ENCODE assay signal across 17 cellular contexts in the genomic region with DNA sequence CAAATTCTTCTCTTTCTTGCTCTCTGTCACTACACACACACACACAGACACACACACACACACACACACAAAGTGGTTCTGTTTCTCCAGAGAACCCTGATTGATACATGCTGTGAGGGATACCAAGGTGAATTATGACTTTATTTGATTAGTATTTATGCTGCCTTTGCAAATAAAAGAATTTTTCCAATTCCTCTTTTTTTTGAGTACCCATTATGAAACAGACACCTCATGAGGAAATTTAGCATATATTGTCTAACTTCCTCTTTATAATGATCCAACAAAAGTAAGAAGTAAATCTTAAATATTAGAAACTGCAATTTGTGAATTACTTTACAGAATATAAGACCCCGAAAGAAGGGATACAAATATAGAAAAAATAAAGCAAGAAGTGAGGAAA.
A peak's percentile ranks its signal among the peaks of the same experiment; 100 is the strongest.
DNase-seq lines count a peak whose midpoint lies in the region; TF ChIP-seq lines count a peak whose summit lies in the region.
"Had no signal": no experiment of that assay in that cellular context is flagged by ENCODE, and none has a peak within 500 bp of the region (broad histone marks: within the 10 kb centered on the region; RNA-seq: fewer than 3 reads in every experiment).

No MANE protein-coding gene starts in this region.

- intact Hi-C loops in dendritic cell treated with granulocyte-macrophage colony-stimulating factor and Interleukin-4, amounts not matched to agents 40 ng/mL and 50 ng/mL, for 4 days (cut with micrococcal nuclease) = no loop called here

- no peaks in the 10 kb centered on the region for H3K36me3 Mint-ChIP-seq in dendritic cell treated with granulocyte-macrophage colony-stimulating factor and Interleukin-4, amounts not matched to agents 40 ng/mL and 50 ng/mL, for 4 days (ENCODE audit: low read depth)

- no peaks in the 10 kb centered on the region for H3K9me3 Mint-ChIP-seq in dendritic cell treated with granulocyte-macrophage colony-stimulating factor and Interleukin-4, amounts not matched to agents 40 ng/mL and 50 ng/mL, for 4 days
- H3K9me3 Mint-ChIP-seq: T-helper 1 cell treated with Interleukin-12 subunit alpha and Interleukin-12 subunit beta and Interleukin-4 antibody, amounts not matched to agents 30 μg/mL and 1 μg/mL, for 36 hours had no signal

- H3K4me3 Mint-ChIP-seq in dendritic cell treated with granulocyte-macrophage colony-stimulating factor and Interleukin-4, amounts not matched to agents 40 ng/mL and 50 ng/mL, for 4 days = no peak overlapping the region
- H3K4me3 Mint-ChIP-seq: T-helper 1 cell treated with Interleukin-12 subunit alpha and Interleukin-12 subunit beta and Interleukin-4 antibody, amounts not matched to agents 30 μg/mL and 1 μg/mL, for 36 hours had no signal

- H3K4me1 Mint-ChIP-seq in dendritic cell treated with granulocyte-macrophage colony-stimulating factor and Interleukin-4, amounts not matched to agents 40 ng/mL and 50 ng/mL, for 4 days (ENCODE audit: low read depth) = peaks cover 6% of the 10 kb centered on the region

- no peak for TF ChIP-seq CTCF in NB4 (IDR thresholded peaks at IDR 0.05; ENCODE audit: low read depth, low read length)

- H3K27me3 Mint-ChIP-seq in dendritic cell treated with granulocyte-macrophage colony-stimulating factor and Interleukin-4, amounts not matched to agents 40 ng/mL and 50 ng/mL, for 4 days = peaks cover 28% of the 10 kb centered on the region

- DNase-seq in KBM-7 (peak; percentile 52), NB4 (ENCODE audit: low read depth) (peak; percentile 69), SKM-1 (lab: John Stamatoyannopoulos, UW; ENCODE audit: unreplicated experiment) (peak; percentile 76), DMS 273 (lab: John Stamatoyannopoulos, UW; ENCODE audit: unreplicated experiment) (no peak), NCI-H1930 (lab: John Stamatoyannopoulos, UW) (no peak), substantia nigra (lab: John Stamatoyannopoulos, UW) (no peak)
- DNase-seq: C1 segment of cervical spinal cord, Caco-2, DMS153, NCI-H1105 treated with DMSO at 0.1 percent for 48 hours, NCI-H187, NCI-H345, NCI-H524 treated with DMSO at 0.1 percent for 48 hours, SHP77 had no signal

- H3K27ac Mint-ChIP-seq in dendritic cell treated with granulocyte-macrophage colony-stimulating factor and Interleukin-4, amounts not matched to agents 40 ng/mL and 50 ng/mL, for 4 days = peak overlapping the region; percentile 36
- H3K27ac Mint-ChIP-seq: T-helper 1 cell treated with Interleukin-12 subunit alpha and Interleukin-12 subunit beta and Interleukin-4 antibody, amounts not matched to agents 30 μg/mL and 1 μg/mL, for 36 hours had no signal

- in situ Hi-C loops in KBM-7 (cut with MboI; ENCODE audit: low pct_unique_long_range_greater_than_20kb, low sequenced_read_pairs) = no loop called here

- H3K4me3 ChIP-seq in NB4 (ENCODE audit: low read depth, low read length) = no peak overlapping the region

- no peak overlapping the region for H3K27ac ChIP-seq in substantia nigra (ENCODE audit: low read depth, low read length, poor library complexity, severe bottlenecking)
- H3K27ac ChIP-seq: KMS-11 had no signal

- TF ChIP-seq POLR2A in NB4 (IDR thresholded peaks at IDR 0.05; ENCODE audit: extremely low read depth, insufficient read length) = no peak

Comparison
In these comparisons a context has a peak if more than half of its experiments do, and no peak if none do; other contexts are left out.
1. DNase-seq: peak in KBM-7 (single experiment), NB4 (single experiment) and SKM-1 (single experiment); none in DMS 273 (single experiment), NCI-H1930 (0 of 2) and substantia nigra (0 of 49).